32 cellular contexts compared by ENCODE assay signal in the genomic region with DNA sequence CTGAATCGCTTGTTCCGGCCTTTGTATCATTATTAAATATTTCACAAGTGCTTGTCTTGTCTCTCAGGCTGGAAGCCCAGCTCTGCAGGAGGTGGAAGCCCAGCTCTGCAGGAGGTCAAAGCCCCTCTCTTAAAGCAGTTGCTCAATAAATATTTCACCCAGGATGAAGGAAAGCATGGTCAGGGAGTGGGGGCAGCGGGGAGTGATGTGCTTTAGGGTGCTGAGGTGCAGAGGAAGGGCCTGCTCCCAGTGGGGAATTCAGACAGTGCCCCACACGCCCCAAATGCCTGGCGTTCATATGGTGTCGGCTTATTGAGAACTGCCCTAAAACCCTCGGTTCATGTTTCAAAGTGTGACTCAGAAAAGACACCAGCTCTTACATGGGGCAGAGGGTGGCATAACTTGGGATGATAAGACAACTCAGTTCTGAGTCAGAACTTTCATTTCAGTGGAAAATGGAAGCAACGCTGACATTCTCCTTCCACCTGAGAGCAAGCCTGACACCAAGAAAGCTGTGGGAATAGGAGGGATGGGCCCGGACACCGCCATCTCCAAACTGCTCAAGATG.
DNase-seq lines count a peak whose midpoint lies in the region; ATAC-seq and TF ChIP-seq lines count a peak whose summit lies in the region.
"Had no signal": no experiment of that assay in that cellular context is flagged by ENCODE, and none has a peak within 500 bp of the region (broad histone marks: within the 10 kb centered on the region; RNA-seq: fewer than 3 reads in every experiment).

No MANE protein-coding gene starts in this region.

- H3K18ac ChIP-seq in H9 (ENCODE audit: insufficient read length, low read depth, low read length): no peak overlapping the region

- H3K23me2 ChIP-seq in H9 (ENCODE audit: insufficient read length, low read depth, low read length, poor library complexity, severe bottlenecking): no peaks in the 10 kb centered on the region

- ATAC-seq in PC-3 (peak; percentile 90), omental fat pad (ENCODE audit: low FRiP score) (peak; percentile 22), GM21786 (IDR thresholded peaks at IDR 0.05; ENCODE audit: unreplicated experiment) (no peak), GM21619 (IDR thresholded peaks at IDR 0.05; ENCODE audit: unreplicated experiment) (no peak)
- ATAC-seq in activated CD8-positive, alpha-beta T cell treated with anti-CD3 and anti-CD28 coated beads for 36 hours: no peak
- ATAC-seq: stimulated activated memory B cell treated with anti-CD40 and anti-IgM and Interleukin-4, amounts not matched to agents 10 μg/mL and 1 μg/mL and 100 μg/mL, for 72 hours; upper lobe of right lung had no signal

- H3K4me1 ChIP-seq in H9 (ENCODE audit: insufficient read depth, low read length) (no peaks in the 10 kb centered on the region; the same call in 1 of the 2 replicates), PC-3 (ENCODE audit: insufficient read depth, low read length) (peaks cover 30% of the 10 kb centered on the region)
- H3K4me1 ChIP-seq: neural progenitor cell, upper lobe of right lung had no signal

- H3K27ac ChIP-seq in H9 (ENCODE audit: insufficient read length, low read depth, low read length): no peak overlapping the region
- H3K27ac ChIP-seq in PC-3 (ENCODE audit: low read length): peak overlapping the region; percentile 63
- H3K27ac ChIP-seq: BLaER1 treated with 17β-estradiol and CSF1 and Interleukin-3, amounts not matched to agents 10 nM and 100 nM; brain microvascular endothelial cell; epithelial cell of prostate; neural progenitor cell; SK-N-MC; upper lobe of right lung had no signal

- TF ChIP-seq CTCF in H9 (conservative IDR thresholded peaks at IDR 0.05) (no peak), PC-3 (conservative IDR thresholded peaks at IDR 0.05; ENCODE audit: low read depth, low read length) (no peak), choroid plexus epithelial cell (conservative IDR thresholded peaks at IDR 0.05; ENCODE audit: low read depth, low read length) (no peak), omental fat pad (IDR thresholded peaks at IDR 0.05) (no peak)
- TF ChIP-seq CTCF in activated CD8-positive, alpha-beta T cell treated with anti-CD3 and anti-CD28 coated beads for 36 hours (IDR thresholded peaks at IDR 0.05): no peak

- peaks cover 2% of the 10 kb centered on the region for H3K27me3 Mint-ChIP-seq in H9 (ENCODE audit: low read depth)
- peaks cover 13% of the 10 kb centered on the region for H3K27me3 Mint-ChIP-seq in activated CD8-positive, alpha-beta T cell treated with anti-CD3 and anti-CD28 coated beads for 36 hours

- H2AFZ ChIP-seq in H9 (ENCODE audit: low read length) (no peak overlapping the region), PC-3 (ENCODE audit: low read length) (peak overlapping the region; percentile 67)
- H2AFZ ChIP-seq: neural progenitor cell had no signal

- no peaks in the 10 kb centered on the region for H3K9me3 ChIP-seq in H9 (ENCODE audit: control insufficient read depth, low read depth, low read length)
- no peaks in the 10 kb centered on the region for H3K9me3 ChIP-seq in PC-3 (ENCODE audit: low read length)
- H3K9me3 ChIP-seq: BLaER1 treated with 17β-estradiol and CSF1 and Interleukin-3, amounts not matched to agents 10 nM and 100 nM; upper lobe of right lung had no signal

- H3K4me3 ChIP-seq in PC-3 (ENCODE audit: low read length) (peak overlapping the region; percentile 54), choroid plexus epithelial cell (ENCODE audit: low read depth, low read length) (no peak overlapping the region)
- H3K4me3 ChIP-seq: BLaER1 treated with 17β-estradiol and CSF1 and Interleukin-3, amounts not matched to agents 10 nM and 100 nM; lung; neural progenitor cell; SK-N-MC; upper lobe of right lung had no signal

- H3K27ac Mint-ChIP-seq in H9: peak overlapping the region in 2 of 3 experiments; percentile 52 to 69; a peak in 3 of 7 replicates
- no peak overlapping the region for H3K27ac Mint-ChIP-seq in activated CD8-positive, alpha-beta T cell treated with anti-CD3 and anti-CD28 coated beads for 36 hours
- H3K27ac Mint-ChIP-seq: neural progenitor cell; stimulated activated memory B cell treated with anti-CD40 and anti-IgM and Interleukin-4, amounts not matched to agents 10 μg/mL and 1 μg/mL and 100 μg/mL, for 72 hours had no signal

- H3K4me3 Mint-ChIP-seq in H9: no peak overlapping the region
- no peak overlapping the region for H3K4me3 Mint-ChIP-seq in activated CD8-positive, alpha-beta T cell treated with anti-CD3 and anti-CD28 coated beads for 36 hours
- H3K4me3 Mint-ChIP-seq: HFFc6; neural progenitor cell; stimulated activated memory B cell treated with anti-CD40 and anti-IgM and Interleukin-4, amounts not matched to agents 10 μg/mL and 1 μg/mL and 100 μg/mL, for 72 hours had no signal

- H3K9ac ChIP-seq in H9 (ENCODE audit: extremely low read depth, insufficient read length, low read length) (no peak overlapping the region), PC-3 (ENCODE audit: low read length) (peak overlapping the region; percentile 22; the same call in 1 of the 2 replicates)
- H3K9ac ChIP-seq: BLaER1 treated with 17β-estradiol and CSF1 and Interleukin-3, amounts not matched to agents 10 nM and 100 nM; neural progenitor cell had no signal

- intact Hi-C loops in PC-3 (cut with micrococcal nuclease): loop anchor here (5.0 kb wide), 1 partner anchor 37 kb away; no protein-coding TSS in a partner anchor
- intact Hi-C loops in activated CD8-positive, alpha-beta T cell treated with anti-CD3 and anti-CD28 coated beads for 36 hours (cut with micrococcal nuclease): no loop called here

- DNase-seq in H9 (no peak), PC-3 (peak; percentile 97), choroid plexus epithelial cell (ENCODE audit: low read depth) (peak; percentile 38), omental fat pad (ENCODE audit: low spot score) (no peak), mucosa of gallbladder (ENCODE audit: low spot score) (no peak)
- DNase-seq in activated CD8-positive, alpha-beta T cell treated with anti-CD3 and anti-CD28 coated beads for 36 hours: no peak
- DNase-seq: activated CD8-positive, alpha-beta memory T cell treated with anti-CD3 and anti-CD28 coated beads for 24 hours; activated T-cell treated with anti-CD3 and anti-CD28 coated beads, Interleukin-2, amount 50 U/mL, for 1 hour; brain microvascular endothelial cell; Calu3; DND-41; effector CD4-positive, alpha-beta T cell; head of caudate nucleus; HFFc6; MM.1S; NCI-H1417 treated with DMSO at 0.1 percent for 48 hours; NCI-H2081; NCI-H2227 treated with DMSO at 0.1 percent for 48 hours; right cardiac atrium; RPMI8226; stimulated activated CD4-positive, alpha-beta T cell treated with anti-CD3 and anti-CD28 coated beads, Interleukin-12 subunit alpha, Interleukin-12 subunit beta, amount 100 ng/mL, for 4 hours; stimulated activated CD4-positive, alpha-beta T cell treated with anti-CD3 and anti-CD28 coated beads, Interleukin-4, amount 100 ng/mL, for 1 hour; T-helper 2 cell; upper lobe of right lung had no signal

- no peaks in the 10 kb centered on the region for H3F3A ChIP-seq in PC-3 (ENCODE audit: low read length, unreplicated experiment)

- H3K9me2 ChIP-seq in PC-3 (replicated peaks; ENCODE audit: low read length): no peaks in the 10 kb centered on the region

- H3K56ac ChIP-seq in H9 (ENCODE audit: insufficient read length, low read depth, low read length): no peak overlapping the region

- no peaks in the 10 kb centered on the region for H3K79me1 ChIP-seq in H9 (ENCODE audit: insufficient read depth, low read depth, low read length, poor library complexity, severe bottlenecking)

- H4K8ac ChIP-seq in H9 (replicated peaks; ENCODE audit: insufficient read length, low read depth, low read length): no peak overlapping the region

- H3K36me3 ChIP-seq in PC-3 (ENCODE audit: low read depth, low read length): no peaks in the 10 kb centered on the region
- H3K36me3 ChIP-seq: BLaER1 treated with 17β-estradiol and CSF1 and Interleukin-3, amounts not matched to agents 10 nM and 100 nM; brain microvascular endothelial cell; neural progenitor cell; upper lobe of right lung had no signal

- CTCF ChIA-PET in PC-3 (lab: Charles Lee): no interaction called here
- CTCF ChIA-PET in activated CD8-positive, alpha-beta T cell treated with anti-CD3 and anti-CD28 coated beads for 36 hours (lab: Charles Lee): interaction anchor here (1.1 kb wide), 1 partner anchor 9 kb away, joined by 4 read pairs; no protein-coding TSS in a partner anchor

- WGBS in H9 (ENCODE audit: extremely low coverage, insufficient read length, low lambda C conversion rate): no CpG with 5 or more reads among the region's 10 CpGs

- no peak overlapping the region for H2BK5ac ChIP-seq in H9 (ENCODE audit: insufficient read length, low read length)

- H3K79me2 ChIP-seq in H9 (ENCODE audit: insufficient read depth, low read length) (no peaks in the 10 kb centered on the region), PC-3 (ENCODE audit: low read length) (no peaks in the 10 kb centered on the region)

- no peaks in the 10 kb centered on the region for H3K27me3 ChIP-seq in H9 (ENCODE audit: insufficient read depth, low read length)
- H3K27me3 ChIP-seq in PC-3 (ENCODE audit: low read length): no peaks in the 10 kb centered on the region
- H3K27me3 ChIP-seq: BLaER1 treated with 17β-estradiol and CSF1 and Interleukin-3, amounts not matched to agents 10 nM and 100 nM; brain microvascular endothelial cell; neural progenitor cell; upper lobe of right lung had no signal

- no peak overlapping the region for H4K5ac ChIP-seq in H9 (ENCODE audit: insufficient read length, low read depth, low read length)

- no peak overlapping the region for H2BK15ac ChIP-seq in H9 (ENCODE audit: low read depth, low read length)

- no peak overlapping the region for H3K4me2 ChIP-seq in H9 (ENCODE audit: insufficient read depth, insufficient read length, low read length)
- H3K4me2 ChIP-seq in PC-3 (ENCODE audit: low read length): peak overlapping the region; percentile 84
- H3K4me2 ChIP-seq: neural progenitor cell had no signal

- no peak overlapping the region for H3K14ac ChIP-seq in H9 (ENCODE audit: insufficient read depth, low read length)

- no peak overlapping the region for H3T11ph ChIP-seq in H9 (ENCODE audit: low read length)

- H4K20me1 ChIP-seq in H9 (ENCODE audit: control insufficient read depth, insufficient read depth, insufficient read length) (no peaks in the 10 kb centered on the region), PC-3 (ENCODE audit: low read length) (no peaks in the 10 kb centered on the region)
- H4K20me1 ChIP-seq: BLaER1 treated with 17β-estradiol and CSF1 and Interleukin-3, amounts not matched to agents 10 nM and 100 nM had no signal

- BruUV-seq in PC-3 (replicated peaks; lab: Mats Ljungman, UMichigan): no TSS peak

- no peak overlapping the region for H2BK12ac ChIP-seq in H9 (ENCODE audit: insufficient read length, low read depth, low read length)

- H3K4ac ChIP-seq in H9 (ENCODE audit: low read depth, low read length): no peak overlapping the region

- H3K23ac ChIP-seq in H9 (ENCODE audit: insufficient read length, low read depth, low read length): no peak overlapping the region

- H3K4me1 Mint-ChIP-seq in H9: peaks cover 5 to 8% of the 10 kb centered on the region in 2 experiments
- H3K4me1 Mint-ChIP-seq in activated CD8-positive, alpha-beta T cell treated with anti-CD3 and anti-CD28 coated beads for 36 hours (ENCODE audit: low read depth): no peaks in the 10 kb centered on the region

- H2BK20ac ChIP-seq in H9 (ENCODE audit: low read depth, low read length, poor library complexity, severe bottlenecking): no peak overlapping the region

- H4K91ac ChIP-seq in H9 (ENCODE audit: insufficient read length, low read depth, low read length): no peak overlapping the region

- no peak overlapping the region for H2AK5ac ChIP-seq in H9 (ENCODE audit: insufficient read length, low read length)

- POLR2A ChIA-PET in PC-3 (lab: Charles Lee; ENCODE audit: unreplicated experiment): no interaction called here
- POLR2A ChIA-PET in activated CD8-positive, alpha-beta T cell treated with anti-CD3 and anti-CD28 coated beads for 36 hours (lab: Charles Lee): no interaction called here

- H3K36me3 Mint-ChIP-seq in H9 (ENCODE audit: insufficient read depth in 1 of 3, low read depth in 3 of 3): no peaks in the 10 kb centered on the region
- H3K36me3 Mint-ChIP-seq in activated CD8-positive, alpha-beta T cell treated with anti-CD3 and anti-CD28 coated beads for 36 hours (ENCODE audit: low read depth): no peaks in the 10 kb centered on the region
- H3K36me3 Mint-ChIP-seq: neural progenitor cell; stimulated activated memory B cell treated with anti-CD40 and anti-IgM and Interleukin-4, amounts not matched to agents 10 μg/mL and 1 μg/mL and 100 μg/mL, for 72 hours had no signal

- no peak overlapping the region for H2BK120ac ChIP-seq in H9 (ENCODE audit: low read depth, low read length, poor library complexity, severe bottlenecking)

- no peaks in the 10 kb centered on the region for H3K9me3 Mint-ChIP-seq in H9
- no peaks in the 10 kb centered on the region for H3K9me3 Mint-ChIP-seq in activated CD8-positive, alpha-beta T cell treated with anti-CD3 and anti-CD28 coated beads for 36 hours

Comparison
In these comparisons a context has a peak if more than half of its experiments do, and no peak if none do; other contexts are left out.
1. DNase-seq: peak in PC-3 (single experiment) and choroid plexus epithelial cell (single experiment); none in H9 (single experiment), omental fat pad (single experiment), mucosa of gallbladder (single experiment) and activated CD8-positive, alpha-beta T cell treated with anti-CD3 and anti-CD28 coated beads for 36 hours (single experiment).
2. ATAC-seq: peak in PC-3 (single experiment) and omental fat pad (single experiment); none in GM21786 (single experiment), GM21619 (single experiment) and activated CD8-positive, alpha-beta T cell treated with anti-CD3 and anti-CD28 coated beads for 36 hours (single experiment).